Comparison of ENCODE assay signal across 23 cellular contexts in genomic region chr1:4716406-4716805, GRCh38.
"Had no signal": no experiment of that assay in that cellular context is flagged by ENCODE, and none has a peak within 500 bp of the region (broad histone marks: within the 10 kb centered on the region; RNA-seq: fewer than 3 reads in every experiment).

No MANE protein-coding gene starts in this region.

- H3K9ac ChIP-seq: KMS-11 had no signal

- H3K36me3 Mint-ChIP-seq: T-cell had no signal

- H3K4me1 Mint-ChIP-seq: T-cell had no signal

- H3K36me3 ChIP-seq: SJSA1 had no signal

- ATAC-seq: T-cell had no signal

- H3K4me3 ChIP-seq: SJSA1, SK-N-MC had no signal

- FAIRE-seq: RCC 7860 had no signal

- H3K4me2 ChIP-seq: KMS-11 had no signal

- H3K27ac ChIP-seq: KMS-11, SJSA1, SK-N-MC had no signal

- H3K4me1 ChIP-seq: SJSA1 had no signal

- H3K4me3 Mint-ChIP-seq: T-cell had no signal

- H3K27ac Mint-ChIP-seq: T-cell had no signal

- DNase-seq: Kasumi-1, MM.1S, NCI-H1092 treated with DMSO at 0.1 percent for 48 hours, NCI-H1436, NCI-H187, NCI-H2029, NCI-H2081 treated with DMSO at 0.1 percent for 48 hours, NCI-H2171, NCI-H226, NCI-H446, NCI-H510A, NCI-H524 treated with DMSO at 0.1 percent for 48 hours, NCI-H69, NCI-H774, Right ventricle myocardium superior, RPMI8226, SIG-M5, SW 1271, T-cell had no signal

- H3K27me3 ChIP-seq: SJSA1 had no signal
